Comparison of ENCODE assay signal across 13 cellular contexts in genomic region chr1:36279110-36279788, GRCh38. TPM values are rescaled to one million over a fixed set of nuclear protein-coding genes. Genes with fewer than 3 reads are reported as not detected.
A peak's percentile ranks its signal among the peaks of the same experiment; 100 is the strongest.
DNase-seq lines count a peak whose midpoint lies in the region; ATAC-seq and TF ChIP-seq lines count a peak whose summit lies in the region.
"Had no signal": no experiment of that assay in that cellular context is flagged by ENCODE, and none has a peak within 500 bp of the region (broad histone marks: within the 10 kb centered on the region; RNA-seq: fewer than 3 reads in every experiment).

No MANE protein-coding gene starts in this region.

- in situ Hi-C loops in mammary epithelial cell (cut with MboI; ENCODE audit: low sequenced_read_pairs in 2 of 2): no loop called here

- H3K27ac Mint-ChIP-seq in MCF 10A (ENCODE audit: low read depth, unreplicated experiment): peak overlapping the region; percentile 24

- no TSS peak for BruUV-seq in MCF 10A (replicated peaks; lab: Mats Ljungman, UMichigan)
- no TSS peak for BruUV-seq in mammary epithelial cell (replicated peaks; lab: Mats Ljungman, UMichigan)

- TF ChIP-seq CTCF in MCF 10A (IDR thresholded peaks at IDR 0.05; ENCODE audit: unreplicated experiment) (no peak), mammary epithelial cell (conservative IDR thresholded peaks at IDR 0.05 in 1 of 2, IDR thresholded peaks at IDR 0.05 in 1 of 2; ENCODE audit: extremely low read depth in 1 of 2, insufficient read depth in 1 of 2, low read depth in 1 of 2, low read length in 2 of 2) (no peak), testis (IDR thresholded peaks at IDR 0.05) (no peak), GM20000 (IDR thresholded peaks at IDR 0.05; ENCODE audit: extremely low read depth, missing control alignments) (no peak)

- H3K27me3 ChIP-seq in mammary epithelial cell (ENCODE audit: insufficient read depth, low read length) (no peaks in the 10 kb centered on the region), testis (no peaks in the 10 kb centered on the region)
- H3K27me3 ChIP-seq: BLaER1 treated with 17β-estradiol and CSF1 and Interleukin-3, amounts not matched to agents 10 nM and 100 nM had no signal

- H3K4me2 ChIP-seq in mammary epithelial cell (ENCODE audit: insufficient read depth, low read depth, low read length): no peak overlapping the region
- H3K4me2 ChIP-seq: BLaER1 treated with 17β-estradiol and CSF1 and Interleukin-3, amounts not matched to agents 10 nM and 100 nM had no signal

- no peak overlapping the region for H2AFZ ChIP-seq in mammary epithelial cell (ENCODE audit: low read depth, low read length)

- H3K9ac ChIP-seq in mammary epithelial cell (ENCODE audit: insufficient read depth, low read length): no peak overlapping the region

- dilution Hi-C loops in mammary epithelial cell (cut with HindIII; ENCODE audit: low sequenced_read_pairs): no loop called here

- peak; percentile 84 for ATAC-seq in left lobe of liver
- ATAC-seq: activated T-cell treated with anti-CD3 and anti-CD28 coated beads, Interleukin-2, amount 50 U/mL, for 4 hours; HCT116 had no signal

- H3K9me3 Mint-ChIP-seq in MCF 10A (ENCODE audit: unreplicated experiment): no peaks in the 10 kb centered on the region
- H3K9me3 Mint-ChIP-seq: activated T-cell treated with anti-CD3 and anti-CD28 coated beads, Interleukin-2, amount 50 U/mL, for 4 hours had no signal

- peaks cover 83% of the 10 kb centered on the region for H3K79me2 ChIP-seq in mammary epithelial cell (ENCODE audit: insufficient read depth, low read length)

- DNase-seq in MCF 10A (ENCODE audit: unreplicated experiment) (peak; percentile 45), mammary epithelial cell (no peak), astrocyte of the hippocampus (ENCODE audit: low read depth, low spot score) (peak; percentile 30), left lobe of liver (ENCODE audit: low spot score) (no peak), testis (peak; percentile 60), NCI-H748 treated with DMSO at 0.1 percent for 48 hours (lab: John Stamatoyannopoulos, UW) (no peak), substantia nigra (lab: John Stamatoyannopoulos, UW) (no peak), GM20000 (ENCODE audit: low spot score) (no peak)
- DNase-seq: activated T-cell treated with anti-CD3 and anti-CD28 coated beads, Interleukin-2, amount 50 U/mL, for 4 hours; NCI-H1105 treated with DMSO at 0.1 percent for 48 hours; NCI-H82 had no signal

- POLR2A ChIA-PET in MCF 10A (lab: Yijun Ruan, JAX): interaction anchor here (0.7 to 6.0 kb wide), 12 partner anchors 9 to 125 kb away, joined by 3 to 39 read pairs (median 4); partner anchors contain the start of genes SH3D21 and THRAP3

- peaks cover 55% of the 10 kb centered on the region for H3K36me3 Mint-ChIP-seq in MCF 10A (ENCODE audit: insufficient read depth, unreplicated experiment)

- CTCF ChIA-PET in MCF 10A (lab: Yijun Ruan, JAX) (interaction anchor here (0.6 to 2.8 kb wide), 5 partner anchors 19 to 130 kb away, joined by 3 to 12 read pairs (median 5); partner anchors contain the start of gene TRAPPC3), mammary epithelial cell (lab: Charles Lee; ENCODE audit: low non-redundant PET) (no interaction called here)

- no peak overlapping the region for H3K4me3 Mint-ChIP-seq in MCF 10A (ENCODE audit: unreplicated experiment)
- H3K4me3 Mint-ChIP-seq: activated T-cell treated with anti-CD3 and anti-CD28 coated beads, Interleukin-2, amount 50 U/mL, for 4 hours had no signal

- no peak for TF ChIP-seq POLR2A in testis (IDR thresholded peaks at IDR 0.05)

- no peaks in the 10 kb centered on the region for H4K20me1 ChIP-seq in mammary epithelial cell (ENCODE audit: insufficient read depth, low read length)

- H3K4me1 ChIP-seq in mammary epithelial cell (ENCODE audit: insufficient read depth, low read length) (peaks cover 4% of the 10 kb centered on the region), testis (peaks cover 44% of the 10 kb centered on the region)
- H3K4me1 ChIP-seq: BLaER1 treated with 17β-estradiol and CSF1 and Interleukin-3, amounts not matched to agents 10 nM and 100 nM had no signal

- H3K9me3 ChIP-seq in mammary epithelial cell (replicated peaks; ENCODE audit: insufficient read depth, low read length) (no peaks in the 10 kb centered on the region), testis (no peaks in the 10 kb centered on the region)
- H3K9me3 ChIP-seq: BLaER1 treated with 17β-estradiol and CSF1 and Interleukin-3, amounts not matched to agents 10 nM and 100 nM had no signal

- no peaks in the 10 kb centered on the region for H3K27me3 Mint-ChIP-seq in MCF 10A (ENCODE audit: insufficient read depth, unreplicated experiment)

- H3K4me3 ChIP-seq in mammary epithelial cell (replicated peaks in 1 of 3; ENCODE audit: insufficient read depth in 1 of 3, low read depth in 2 of 3, low read length in 3 of 3): no peak overlapping the region
- H3K4me3 ChIP-seq in testis: no peak overlapping the region
- H3K4me3 ChIP-seq: BLaER1 treated with 17β-estradiol and CSF1 and Interleukin-3, amounts not matched to agents 10 nM and 100 nM had no signal

- peaks cover 16% of the 10 kb centered on the region for H3K4me1 Mint-ChIP-seq in MCF 10A (ENCODE audit: insufficient read depth, unreplicated experiment)

- intact Hi-C loops in MCF 10A (cut with micrococcal nuclease): no loop called here
- intact Hi-C loops in mammary epithelial cell (cut with micrococcal nuclease): no loop called here
- intact Hi-C loops in testis (cut with DNase I; ENCODE audit: low total_unique reads): no loop called here

- 15% methylated on average over 2 of the region's 2 CpGs for WGBS in mammary epithelial cell (ENCODE audit: low coverage, missing lambda C conversion rate)
- WGBS in testis, 2 donors: 22 to 24% methylated on average over 2 of the region's 2 CpGs

- peaks cover 10% of the 10 kb centered on the region for H3K36me3 ChIP-seq in mammary epithelial cell (ENCODE audit: insufficient read depth, low read length)
- no peaks in the 10 kb centered on the region for H3K36me3 ChIP-seq in testis (ENCODE audit: low read depth, missing control alignments)

- no peak overlapping the region for H3K27ac ChIP-seq in mammary epithelial cell (ENCODE audit: insufficient read depth, low read depth, low read length)
- H3K27ac ChIP-seq in testis: peak overlapping the region; percentile 77 to 83
- H3K27ac ChIP-seq in substantia nigra (ENCODE audit: low read depth, low read length, poor library complexity, severe bottlenecking): no peak overlapping the region

RNA-seq across cellular contexts. Expression of gene SH3D21, which starts 26.9 kb away (rescaled TPM):
- 3.2 and 3.3 TPM in 2 replicates for total RNA-seq in MCF 10A (2022)
- 10 to 100 TPM in 1 of 2 donors, 1 to 10 TPM in 1; 7.8 to 26.0 TPM for total RNA-seq in mammary epithelial cell
- 6.3 TPM for polyA plus RNA-seq in mammary epithelial cell
- polyA minus RNA-seq in mammary epithelial cell: 6.4 TPM
- total RNA-seq in left lobe of liver: 1.5 TPM
- total RNA-seq in testis: 10 to 100 TPM in 1 of 2 donors, 1 to 10 TPM in 1; 6.8 to 12.8 TPM
- 14.9 TPM for polyA plus RNA-seq in testis (ENCODE audit: insufficient read depth, low read depth, low replicate concordance)

RNA-seq across cellular contexts. Expression of gene EVA1B, which starts 44.2 kb away (rescaled TPM):
- 4.8 and 5.7 TPM in 2 replicates for total RNA-seq in MCF 10A (2022)
- 1 to 10 TPM; 9.2 to 10.0 TPM for total RNA-seq in mammary epithelial cell
- polyA plus RNA-seq in mammary epithelial cell: 1.9 TPM
- polyA minus RNA-seq in mammary epithelial cell: not detected
- total RNA-seq in left lobe of liver: 4.8 TPM
- 10 to 100 TPM in 1 of 2 donors, 1 to 10 TPM in 1; 9.1 to 19.4 TPM for total RNA-seq in testis
- 9.6 TPM for polyA plus RNA-seq in testis (ENCODE audit: insufficient read depth, low read depth, low replicate concordance)

RNA-seq across cellular contexts. Expression of gene THRAP3, which starts 55.0 kb away (rescaled TPM):
- total RNA-seq in MCF 10A (2022): 92.2 and 116 TPM in 2 replicates
- total RNA-seq in mammary epithelial cell: 100 to 1,000 TPM; 106 to 128 TPM
- 53.2 TPM for polyA plus RNA-seq in mammary epithelial cell
- 71.6 TPM for polyA minus RNA-seq in mammary epithelial cell
- total RNA-seq in left lobe of liver: 34.8 TPM
- 100 to 1,000 TPM in 1 of 2 donors, 10 to 100 TPM in 1; 93.0 to 112 TPM for total RNA-seq in testis
- polyA plus RNA-seq in testis (ENCODE audit: insufficient read depth, low read depth, low replicate concordance): 72.5 TPM

Comparison
In these comparisons a context has a peak if more than half of its experiments do, and no peak if none do; other contexts are left out.
1. DNase-seq: peak in MCF 10A (single experiment), astrocyte of the hippocampus (single experiment) and testis (single experiment); none in mammary epithelial cell (single experiment), left lobe of liver (single experiment), NCI-H748 treated with DMSO at 0.1 percent for 48 hours (single experiment), substantia nigra (0 of 49) and GM20000 (single experiment).
2. H3K27ac ChIP-seq: peak in testis (2 of 2); none in mammary epithelial cell (single experiment) and substantia nigra (single experiment).